Comparison of ENCODE assay signal across 8 cellular contexts in the genomic region with DNA sequence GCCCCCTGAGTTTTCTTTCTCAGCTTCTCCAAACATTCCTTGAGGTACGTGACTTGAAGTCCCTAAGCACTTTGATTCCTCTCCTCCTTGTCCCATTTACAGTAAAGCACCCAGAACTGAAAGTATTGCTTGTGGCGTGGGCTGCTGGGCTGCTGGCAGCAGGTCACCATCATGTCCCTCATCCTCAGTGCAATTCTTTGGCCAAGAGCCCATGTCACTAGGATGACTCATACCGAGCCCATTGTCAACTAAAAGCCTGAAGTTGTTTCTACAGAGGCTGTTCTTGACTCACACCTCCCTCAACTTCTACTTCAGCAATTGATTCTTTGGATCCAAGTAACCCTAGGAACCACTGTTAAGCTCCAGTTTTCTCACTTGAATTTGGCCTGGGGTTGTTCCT. TPM values are rescaled to one million over a fixed set of nuclear protein-coding genes. Genes with fewer than 3 reads are reported as not detected.
DNase-seq lines count a peak whose midpoint lies in the region; ATAC-seq and TF ChIP-seq lines count a peak whose summit lies in the region.

No MANE protein-coding gene starts in this region.

- H3K27ac ChIP-seq in lung (ENCODE audit: low read depth in 1 of 2, low read length in 1 of 2) = peak overlapping the region in 1 of 2 donors; percentile 46

- H3K4me1 Mint-ChIP-seq in T-helper 2 cell treated with Interferon-gamma antibody and Interleukin-4, amounts not matched to agents 5 μg/mL and 100 μg/mL, for 36 hours (ENCODE audit: low read depth) = peaks cover 53% of the 10 kb centered on the region

- H3K4me3 Mint-ChIP-seq in T-helper 2 cell treated with Interferon-gamma antibody and Interleukin-4, amounts not matched to agents 5 μg/mL and 100 μg/mL, for 36 hours = no peak overlapping the region

- TF ChIP-seq CTCF in lung (IDR thresholded peaks at IDR 0.05; ENCODE audit: control extremely low read depth, extremely low read depth) = no peak

- H3K36me3 Mint-ChIP-seq in T-helper 2 cell treated with Interferon-gamma antibody and Interleukin-4, amounts not matched to agents 5 μg/mL and 100 μg/mL, for 36 hours (ENCODE audit: low read depth) = no peaks in the 10 kb centered on the region

- no peaks in the 10 kb centered on the region for H3K27me3 ChIP-seq in lung (ENCODE audit: control insufficient read depth, insufficient read depth)

- H3K4me3 ChIP-seq in lung = no peak overlapping the region

- WGBS in lung, 2 donors = 15 to 41% methylated on average over 3 of the region's 3 CpGs

- no peaks in the 10 kb centered on the region for H3K36me3 ChIP-seq in lung (ENCODE audit: control insufficient read depth in 2 of 2, insufficient read depth in 2 of 2, low read length in 2 of 2)

- peak overlapping the region; percentile 39 for H3K27ac Mint-ChIP-seq in T-helper 2 cell treated with Interferon-gamma antibody and Interleukin-4, amounts not matched to agents 5 μg/mL and 100 μg/mL, for 36 hours

- H3K9me3 Mint-ChIP-seq in T-helper 2 cell treated with Interferon-gamma antibody and Interleukin-4, amounts not matched to agents 5 μg/mL and 100 μg/mL, for 36 hours = no peaks in the 10 kb centered on the region

- H3K4me1 ChIP-seq in lung (ENCODE audit: control insufficient read depth in 2 of 2, insufficient read depth in 2 of 2, low read length in 2 of 2) = peaks cover 2 to 6% of the 10 kb centered on the region in 2 donors

- DNase-seq in Daoy (ENCODE audit: low read depth) = peak; percentile 56
- DNase-seq in T-helper 2 cell treated with Interferon-gamma antibody and Interleukin-4, amounts not matched to agents 5 μg/mL and 100 μg/mL, for 36 hours (ENCODE audit: low spot score) = peak; percentile 35
- DNase-seq in lung (ENCODE audit: low spot score) = peak; percentile 78
- no peak for DNase-seq in NCI-H524 (lab: John Stamatoyannopoulos, UW)
- DNase-seq in ecto neural progenitor cell (ENCODE audit: low spot score) = no peak
- DNase-seq in NCI-H1092 treated with DMSO at 0.1 percent for 48 hours (lab: John Stamatoyannopoulos, UW) = no peak
- DNase-seq in NCI-H1436 (lab: John Stamatoyannopoulos, UW) = no peak

- no peaks in the 10 kb centered on the region for H3K27me3 Mint-ChIP-seq in T-helper 2 cell treated with Interferon-gamma antibody and Interleukin-4, amounts not matched to agents 5 μg/mL and 100 μg/mL, for 36 hours (ENCODE audit: low read depth)

- ATAC-seq in HG02885 (IDR thresholded peaks at IDR 0.05; ENCODE audit: poor library complexity, unreplicated experiment) (peak; percentile 53), lung (ENCODE audit: insufficient read depth, low FRiP score) (peak; percentile 78)

- no peaks in the 10 kb centered on the region for H3K9me3 ChIP-seq in lung (ENCODE audit: control insufficient read depth in 2 of 2, insufficient read depth in 1 of 2, low read length in 1 of 2)

RNA-seq across cellular contexts. Expression of gene KPNA2, which starts 54.3 kb away (rescaled TPM):
- 475 and 524 TPM in 2 replicates for total RNA-seq in Daoy (2014; rRNA removed; shearing (Covaris generic))
- total RNA-seq in lung = 10 to 100 TPM; 17.5 to 20.2 TPM
- 10 to 100 TPM; 16.1 to 24.4 TPM for polyA plus RNA-seq in lung

Comparison
In these comparisons a context has a peak if more than half of its experiments do, and no peak if none do; other contexts are left out.
1. DNase-seq: peak in Daoy (single experiment), T-helper 2 cell treated with Interferon-gamma antibody and Interleukin-4, amounts not matched to agents 5 μg/mL and 100 μg/mL, for 36 hours (single experiment) and lung (single experiment); none in NCI-H524 (0 of 2), ecto neural progenitor cell (single experiment), NCI-H1092 treated with DMSO at 0.1 percent for 48 hours (single experiment) and NCI-H1436 (single experiment).
2. RNA of gene KPNA2, which starts 54.3 kb away (total RNA-seq): 475 to 524 TPM in Daoy; 17.5 to 20.2 TPM in lung; every median in the first group is over 10 times any median in the second.